Comparison of ENCODE assay signal across 13 cellular contexts in genomic region chr3:129435367-129435766, GRCh38. TPM values are rescaled to one million over a fixed set of nuclear protein-coding genes. Genes with fewer than 3 reads are reported as not detected.
DNase-seq lines count a peak whose midpoint lies in the region; ATAC-seq and TF ChIP-seq lines count a peak whose summit lies in the region.
"Had no signal": no experiment of that assay in that cellular context is flagged by ENCODE, and none has a peak within 500 bp of the region (broad histone marks: within the 10 kb centered on the region; RNA-seq: fewer than 3 reads in every experiment).

No MANE protein-coding gene starts in this region.

- peaks cover 4% of the 10 kb centered on the region for H3K27me3 Mint-ChIP-seq in activated naive CD8-positive, alpha-beta T cell treated with anti-CD3 and anti-CD28 coated beads, Interleukin-2, amount 50 U/mL, for 24 hours
- H3K27me3 Mint-ChIP-seq in progenitor cell of endocrine pancreas (no peaks in the 10 kb centered on the region), H9 (ENCODE audit: low read depth) (no peaks in the 10 kb centered on the region)

- H2BK15ac ChIP-seq in IMR-90 (ENCODE audit: low read depth, low read length) (no peak overlapping the region), H9 (ENCODE audit: low read depth, low read length) (no peak overlapping the region)

- H2BK120ac ChIP-seq in IMR-90 (ENCODE audit: low read depth, low read length) = no peak overlapping the region
- no peak overlapping the region for H2BK120ac ChIP-seq in H9 (ENCODE audit: low read depth, low read length, poor library complexity, severe bottlenecking)

- H3K27ac ChIP-seq in DND-41 (ENCODE audit: low read length) (no peak overlapping the region), IMR-90 (ENCODE audit: insufficient read depth, low read length) (no peak overlapping the region), left ventricle myocardium inferior (replicated peaks) (no peak overlapping the region), H9 (ENCODE audit: insufficient read length, low read depth, low read length) (no peak overlapping the region)

- no peak overlapping the region for H2AFZ ChIP-seq in DND-41 (ENCODE audit: low read depth, low read length)
- H2AFZ ChIP-seq in IMR-90 (replicated peaks; ENCODE audit: low read length, poor library complexity) = no peak overlapping the region
- no peak overlapping the region for H2AFZ ChIP-seq in H9 (ENCODE audit: low read length)

- dilution Hi-C loops in IMR-90 (cut with HindIII; ENCODE audit: low sequenced_read_pairs, unreplicated experiment) = no loop called here

- H3K9me1 ChIP-seq in IMR-90 (ENCODE audit: insufficient read depth, low read length) = peaks cover 2% of the 10 kb centered on the region; the same call in 1 of the 2 replicates

- TF ChIP-seq POLR2A in IMR-90 (IDR thresholded peaks at IDR 0.05; ENCODE audit: low read depth, low read length) = no peak

- H3K4me3 ChIP-seq in DND-41 (ENCODE audit: low read depth in 1 of 2, low read length in 2 of 2) (no peak overlapping the region), IMR-90 (ENCODE audit: insufficient read depth, low read depth, low read length) (no peak overlapping the region), left ventricle myocardium inferior (no peak overlapping the region)

- intact Hi-C loops in IMR-90 (cut with micrococcal nuclease) (loop anchor here (1.0 kb wide), 1 partner anchor 52 kb away; no protein-coding TSS in a partner anchor), left ventricle myocardium inferior (cut with micrococcal nuclease) (no loop called here)

- H3K23ac ChIP-seq in IMR-90 (ENCODE audit: low read depth, low read length) = no peak overlapping the region
- H3K23ac ChIP-seq in H9 (ENCODE audit: insufficient read length, low read depth, low read length) = no peak overlapping the region

- H3K79me2 ChIP-seq in DND-41 (ENCODE audit: insufficient read depth, low read length) = peaks cover 51% of the 10 kb centered on the region
- no peaks in the 10 kb centered on the region; the same call in 1 of the 2 replicates for H3K79me2 ChIP-seq in H9 (ENCODE audit: insufficient read depth, low read length)

- H4K5ac ChIP-seq in IMR-90 (ENCODE audit: low read depth, low read length) (no peak overlapping the region), H9 (ENCODE audit: insufficient read length, low read depth, low read length) (no peak overlapping the region)

- CTCF ChIA-PET in IMR-90 (lab: Yijun Ruan, JAX) = interaction anchor here (0.6 to 0.7 kb wide), 2 partner anchors 55 to 83 kb away, joined by 3 to 4 read pairs; no protein-coding TSS in a partner anchor

- H4K91ac ChIP-seq in IMR-90 (ENCODE audit: insufficient read depth, low read depth, low read length) = no peak overlapping the region
- no peak overlapping the region for H4K91ac ChIP-seq in H9 (ENCODE audit: insufficient read length, low read depth, low read length)

- H2BK12ac ChIP-seq in H9 (ENCODE audit: insufficient read length, low read depth, low read length) = no peak overlapping the region

- H3K9ac ChIP-seq in DND-41 (ENCODE audit: low read depth, low read length) = peak overlapping the region; percentile 4; the same call in 1 of the 2 replicates
- H3K9ac ChIP-seq in IMR-90 (ENCODE audit: low read depth, low read length) = no peak overlapping the region
- H3K9ac ChIP-seq in H9 (ENCODE audit: extremely low read depth, insufficient read length, low read length) = no peak overlapping the region

- H2BK20ac ChIP-seq in IMR-90 (ENCODE audit: low read depth, low read length) = no peak overlapping the region
- H2BK20ac ChIP-seq in H9 (ENCODE audit: low read depth, low read length, poor library complexity, severe bottlenecking) = no peak overlapping the region

- no peak for DNase-seq in DND-41
- DNase-seq in IMR-90 = no peak
- no peak for DNase-seq in activated naive CD8-positive, alpha-beta T cell treated with anti-CD3 and anti-CD28 coated beads, Interleukin-2, amount 50 U/mL, for 24 hours
- DNase-seq in progenitor cell of endocrine pancreas (ENCODE audit: low spot score, unreplicated experiment) = no peak
- DNase-seq in left ventricle myocardium inferior = no peak
- no peak for DNase-seq in H9
- DNase-seq: activated gamma-delta T cell, caudate nucleus, NCI-H1092 treated with DMSO at 0.1 percent for 48 hours had no signal

- H3K4ac ChIP-seq in IMR-90 (ENCODE audit: low read depth, low read length) (no peak overlapping the region), H9 (ENCODE audit: low read depth, low read length) (no peak overlapping the region)

- H3K9me3 Mint-ChIP-seq in activated naive CD8-positive, alpha-beta T cell treated with anti-CD3 and anti-CD28 coated beads, Interleukin-2, amount 50 U/mL, for 24 hours = no peaks in the 10 kb centered on the region
- H3K9me3 Mint-ChIP-seq in progenitor cell of endocrine pancreas (ENCODE audit: low read depth) = no peaks in the 10 kb centered on the region
- H3K9me3 Mint-ChIP-seq in H9 = no peaks in the 10 kb centered on the region
- H3K9me3 Mint-ChIP-seq: T-helper 1 cell treated with Interleukin-12 subunit alpha and Interleukin-12 subunit beta and Interleukin-4 antibody, amounts not matched to agents 30 μg/mL and 1 μg/mL, for 36 hours had no signal

- no peak overlapping the region for H2BK5ac ChIP-seq in IMR-90 (ENCODE audit: low read depth, low read length, poor library complexity, severe bottlenecking)
- H2BK5ac ChIP-seq in H9 (ENCODE audit: insufficient read length, low read length) = no peak overlapping the region

- no peak overlapping the region for H2AK9ac ChIP-seq in IMR-90 (replicated peaks; ENCODE audit: low read depth, low read length, poor library complexity)

- H3K9me3 ChIP-seq in DND-41 (ENCODE audit: insufficient read depth, low read length, severe bottlenecking) = no peaks in the 10 kb centered on the region
- H3K9me3 ChIP-seq in IMR-90 (ENCODE audit: control insufficient read depth, insufficient read depth, low read length) = no peaks in the 10 kb centered on the region
- no peaks in the 10 kb centered on the region for H3K9me3 ChIP-seq in left ventricle myocardium inferior (replicated peaks)
- H3K9me3 ChIP-seq in H9 (ENCODE audit: control insufficient read depth, low read depth, low read length) = no peaks in the 10 kb centered on the region

- in situ Hi-C loops in IMR-90 (cut with MboI; ENCODE audit: low sequenced_read_pairs) = no loop called here

- H3K56ac ChIP-seq in IMR-90 (ENCODE audit: extremely low read depth, insufficient read depth, low read length) (no peak overlapping the region), H9 (ENCODE audit: insufficient read length, low read depth, low read length) (no peak overlapping the region)

- POLR2A ChIA-PET in IMR-90 (lab: Charles Lee; ENCODE audit: unreplicated experiment) = no interaction called here

- no peak overlapping the region for H3K27ac Mint-ChIP-seq in activated naive CD8-positive, alpha-beta T cell treated with anti-CD3 and anti-CD28 coated beads, Interleukin-2, amount 50 U/mL, for 24 hours
- H3K27ac Mint-ChIP-seq in progenitor cell of endocrine pancreas (peak overlapping the region; percentile 31), H9 (peak overlapping the region in 1 of 3 experiments; percentile 66; a peak in 1 of 7 replicates)
- H3K27ac Mint-ChIP-seq: T-helper 1 cell treated with Interleukin-12 subunit alpha and Interleukin-12 subunit beta and Interleukin-4 antibody, amounts not matched to agents 30 μg/mL and 1 μg/mL, for 36 hours had no signal

- peaks cover 46% of the 10 kb centered on the region for H3K4me1 ChIP-seq in DND-41 (ENCODE audit: insufficient read depth, low read length)
- no peaks in the 10 kb centered on the region for H3K4me1 ChIP-seq in IMR-90 (ENCODE audit: control insufficient read depth, insufficient read depth, low read length)
- peaks cover 62% of the 10 kb centered on the region for H3K4me1 ChIP-seq in left ventricle myocardium inferior
- H3K4me1 ChIP-seq in H9 (ENCODE audit: insufficient read depth, low read length) = no peaks in the 10 kb centered on the region

- peaks cover 3% of the 10 kb centered on the region for H3K23me2 ChIP-seq in H9 (ENCODE audit: insufficient read length, low read depth, low read length, poor library complexity, severe bottlenecking)

- peaks cover 2% of the 10 kb centered on the region; the same call in 1 of the 2 replicates for H4K20me1 ChIP-seq in DND-41 (ENCODE audit: insufficient read depth, low read length)
- H4K20me1 ChIP-seq in IMR-90 (ENCODE audit: insufficient read depth, low read length) = no peaks in the 10 kb centered on the region
- no peaks in the 10 kb centered on the region for H4K20me1 ChIP-seq in H9 (ENCODE audit: control insufficient read depth, insufficient read depth, insufficient read length)

- no peak for TF ChIP-seq RAD21 in IMR-90 (IDR thresholded peaks at IDR 0.05; ENCODE audit: low read length)

- H3K4me2 ChIP-seq in DND-41 (ENCODE audit: insufficient read depth, low read length) (peak overlapping the region; percentile 77; the same call in 1 of the 2 replicates), IMR-90 (ENCODE audit: low read depth, low read length) (no peak overlapping the region; the same call in 1 of the 2 replicates), H9 (ENCODE audit: insufficient read depth, insufficient read length, low read length) (no peak overlapping the region)

- peak overlapping the region; percentile 13 for H3K4me3 Mint-ChIP-seq in activated naive CD8-positive, alpha-beta T cell treated with anti-CD3 and anti-CD28 coated beads, Interleukin-2, amount 50 U/mL, for 24 hours
- H3K4me3 Mint-ChIP-seq in progenitor cell of endocrine pancreas (ENCODE audit: low read depth) = no peak overlapping the region
- H3K4me3 Mint-ChIP-seq in H9 = no peak overlapping the region
- H3K4me3 Mint-ChIP-seq: T-helper 1 cell treated with Interleukin-12 subunit alpha and Interleukin-12 subunit beta and Interleukin-4 antibody, amounts not matched to agents 30 μg/mL and 1 μg/mL, for 36 hours had no signal

- no peak overlapping the region for H4K8ac ChIP-seq in IMR-90 (ENCODE audit: low read depth in 2 of 2, low read length in 2 of 2)
- no peak overlapping the region for H4K8ac ChIP-seq in H9 (replicated peaks; ENCODE audit: insufficient read length, low read depth, low read length)

- peaks cover 75% of the 10 kb centered on the region for H3K36me3 ChIP-seq in DND-41 (ENCODE audit: insufficient read depth, low read length)
- H3K36me3 ChIP-seq in IMR-90 (ENCODE audit: control insufficient read depth, insufficient read depth, low read length) = peaks cover 28% of the 10 kb centered on the region
- peaks cover 76% of the 10 kb centered on the region for H3K36me3 ChIP-seq in left ventricle myocardium inferior

- H3K14ac ChIP-seq in IMR-90 (replicated peaks; ENCODE audit: low read depth, low read length) (no peak overlapping the region), H9 (ENCODE audit: insufficient read depth, low read length) (no peak overlapping the region)

- ATAC-seq in DND-41 (ENCODE audit: insufficient read depth, low read depth) = no peak
- no peak for ATAC-seq in IMR-90 (ENCODE audit: low read depth)
- no peak for ATAC-seq in activated naive CD8-positive, alpha-beta T cell treated with anti-CD3 and anti-CD28 coated beads, Interleukin-2, amount 50 U/mL, for 24 hours
- no peak for ATAC-seq in HG03280 (IDR thresholded peaks at IDR 0.05; ENCODE audit: unreplicated experiment)
- ATAC-seq: sciatic nerve had no signal

- BruUV-seq in IMR-90 (replicated peaks; lab: Mats Ljungman, UMichigan) = no TSS peak

- H3K27me3 ChIP-seq in DND-41 (ENCODE audit: insufficient read depth, low read length, poor library complexity) (no peaks in the 10 kb centered on the region), IMR-90 (ENCODE audit: control insufficient read depth, insufficient read depth, low read length) (no peaks in the 10 kb centered on the region), left ventricle myocardium inferior (ENCODE audit: low read depth) (no peaks in the 10 kb centered on the region), H9 (ENCODE audit: insufficient read depth, low read length) (no peaks in the 10 kb centered on the region)

- WGBS in IMR-90 (ENCODE audit: extremely low coverage in 2 of 2, insufficient read length in 1 of 2), 2 experiments = no CpG with 5 or more reads among the region's 1 CpG
- no CpG with 5 or more reads among the region's 1 CpG for WGBS in H9 (ENCODE audit: extremely low coverage, insufficient read length, low lambda C conversion rate)

- H3K79me1 ChIP-seq in IMR-90 (ENCODE audit: low read depth in 1 of 2, low read length in 2 of 2) (peaks cover 17 to 40% of the 10 kb centered on the region in 2 experiments; a peak in 3 of 4 replicates), H9 (ENCODE audit: insufficient read depth, low read depth, low read length, poor library complexity, severe bottlenecking) (no peaks in the 10 kb centered on the region)

- no peak for TF ChIP-seq CTCF in DND-41 (IDR thresholded peaks at IDR 0.05; ENCODE audit: borderline replicate concordance, extremely low read depth, low read length, poor library complexity, severe bottlenecking)
- TF ChIP-seq CTCF in IMR-90 (conservative IDR thresholded peaks at IDR 0.05; ENCODE audit: low read depth, low read length) = peak; percentile 15; the same call in 1 of the 2 replicates
- TF ChIP-seq CTCF in progenitor cell of endocrine pancreas (IDR thresholded peaks at IDR 0.05; ENCODE audit: unreplicated experiment) = no peak
- TF ChIP-seq CTCF in left ventricle myocardium inferior (IDR thresholded peaks at IDR 0.05; ENCODE audit: borderline replicate concordance) = no peak
- no peak for TF ChIP-seq CTCF in H9 (conservative IDR thresholded peaks at IDR 0.05)

- H3K4me1 Mint-ChIP-seq in activated naive CD8-positive, alpha-beta T cell treated with anti-CD3 and anti-CD28 coated beads, Interleukin-2, amount 50 U/mL, for 24 hours = peaks cover 53% of the 10 kb centered on the region
- H3K4me1 Mint-ChIP-seq in progenitor cell of endocrine pancreas (ENCODE audit: low read depth) (peaks cover 26% of the 10 kb centered on the region), H9 (peaks cover 14% of the 10 kb centered on the region in 2 experiments)

- peaks cover 63% of the 10 kb centered on the region for H3K36me3 Mint-ChIP-seq in activated naive CD8-positive, alpha-beta T cell treated with anti-CD3 and anti-CD28 coated beads, Interleukin-2, amount 50 U/mL, for 24 hours (ENCODE audit: low read depth)
- peaks cover 19% of the 10 kb centered on the region for H3K36me3 Mint-ChIP-seq in progenitor cell of endocrine pancreas (ENCODE audit: insufficient read depth)
- peaks cover 26 to 78% (median 72%) of the 10 kb centered on the region in 3 experiments; a peak in 6 of 7 replicates for H3K36me3 Mint-ChIP-seq in H9 (ENCODE audit: insufficient read depth in 1 of 3, low read depth in 3 of 3)

- no peak overlapping the region for H3T11ph ChIP-seq in H9 (ENCODE audit: low read length)

- H2AK5ac ChIP-seq in IMR-90 (ENCODE audit: low read depth, low read length) = no peak overlapping the region
- H2AK5ac ChIP-seq in H9 (ENCODE audit: insufficient read length, low read length) = no peak overlapping the region

- H3K18ac ChIP-seq in IMR-90 (ENCODE audit: low read depth, low read length) (no peak overlapping the region), H9 (ENCODE audit: insufficient read length, low read depth, low read length) (no peak overlapping the region)

RNA-seq across cellular contexts. Expression of gene MBD4, which starts 4.4 kb away (rescaled TPM):
- 13.8 and 22.2 TPM in 2 replicates for total RNA-seq in IMR-90 (2012; rRNA removed)
- polyA plus RNA-seq in IMR-90 (2012; rRNA removed) = 14.9 and 15.0 TPM in 2 replicates
- polyA plus RNA-seq in IMR-90 (2012; cell fraction: cytosol; rRNA removed) = 6.9 and 10.6 TPM in 2 replicates
- 30.3 and 65.5 TPM in 2 replicates for polyA plus RNA-seq in IMR-90 (2012; cell fraction: nucleus; rRNA removed; ENCODE audit: low replicate concordance)
- 32.5 and 37.1 TPM in 2 replicates for total RNA-seq in progenitor cell of endocrine pancreas
- 18.8 TPM for total RNA-seq in left ventricle myocardium inferior
- 40.1 and 41.0 TPM in 2 replicates for total RNA-seq in H9 (2021)

RNA-seq across cellular contexts. Expression of gene IFT122, which starts 4.7 kb away (rescaled TPM):
- total RNA-seq in IMR-90 (2012; rRNA removed) (27.2 and 28.0 TPM in 2 replicates), progenitor cell of endocrine pancreas (69.6 and 75.6 TPM in 2 replicates), left ventricle myocardium inferior (16.5 TPM), H9 (2021) (19.3 and 22.0 TPM in 2 replicates)
- polyA plus RNA-seq in IMR-90 (2012; rRNA removed) = 16.8 and 17.1 TPM in 2 replicates
- polyA plus RNA-seq in IMR-90 (2012; cell fraction: cytosol; rRNA removed) = 12.3 and 16.3 TPM in 2 replicates
- 63.8 and 113 TPM in 2 replicates for polyA plus RNA-seq in IMR-90 (2012; cell fraction: nucleus; rRNA removed; ENCODE audit: low replicate concordance)

RNA-seq across cellular contexts. Expression of gene EFCAB12, which starts 6.9 kb away (rescaled TPM):
- total RNA-seq in IMR-90 (2012; rRNA removed) (under 0.01 TPM in 2 replicates), progenitor cell of endocrine pancreas (6.6 and 6.8 TPM in 2 replicates), left ventricle myocardium inferior (not detected), H9 (2021) (0.11 and 0.28 TPM in 2 replicates)
- polyA plus RNA-seq in IMR-90 (2012; rRNA removed) = 0.09 and 0.17 TPM in 2 replicates
- polyA plus RNA-seq in IMR-90 (2012; cell fraction: cytosol; rRNA removed) = 0.02 and 0.04 TPM in 2 replicates
- 0.41 and 0.62 TPM in 2 replicates for polyA plus RNA-seq in IMR-90 (2012; cell fraction: nucleus; rRNA removed; ENCODE audit: low replicate concordance)
- total RNA-seq: kidney epithelial cell had no signal
